In genomic region chr22:22366478-22366988, GRCh38 we compare ENCODE assay signal across 19 cellular contexts.
DNase-seq lines count a peak whose midpoint lies in the region; ATAC-seq and TF ChIP-seq lines count a peak whose summit lies in the region.
"Had no signal": no experiment of that assay in that cellular context is flagged by ENCODE, and none has a peak within 500 bp of the region (broad histone marks: within the 10 kb centered on the region; RNA-seq: fewer than 3 reads in every experiment).

No MANE protein-coding gene starts in this region.

- intact Hi-C loops in activated B cell treated with CpG ODN at 0.5 μM for 24 hours (cut with micrococcal nuclease): loop anchor here (5.0 kb wide), 1 partner anchor 36 kb away; no protein-coding TSS in a partner anchor

- H3K4me1 Mint-ChIP-seq in activated B cell treated with CpG ODN at 0.5 μM for 24 hours: peaks cover 87% of the 10 kb centered on the region
- H3K4me1 Mint-ChIP-seq in stimulated activated naive B cell treated with anti-CD40 and anti-IgM and Interleukin-4, amounts not matched to agents 10 μg/mL and 1 μg/mL and 100 μg/mL, for 72 hours: peaks cover 49 to 70% of the 10 kb centered on the region in 2 donors
- H3K4me1 Mint-ChIP-seq: CD4-positive, alpha-beta memory T cell had no signal

- POLR2A ChIA-PET in activated B cell treated with CpG ODN at 0.5 μM for 24 hours (lab: Charles Lee): interaction anchor here (0.6 kb wide), 1 partner anchor 565 kb away, joined by 4 read pairs; no protein-coding TSS in a partner anchor

- no peaks in the 10 kb centered on the region for H3K27me3 Mint-ChIP-seq in activated B cell treated with CpG ODN at 0.5 μM for 24 hours
- no peaks in the 10 kb centered on the region for H3K27me3 Mint-ChIP-seq in stimulated activated naive B cell treated with anti-CD40 and anti-IgM and Interleukin-4, amounts not matched to agents 10 μg/mL and 1 μg/mL and 100 μg/mL, for 72 hours

- H3K36me3 Mint-ChIP-seq in activated B cell treated with CpG ODN at 0.5 μM for 24 hours (ENCODE audit: low read depth): no peaks in the 10 kb centered on the region
- no peaks in the 10 kb centered on the region for H3K36me3 Mint-ChIP-seq in stimulated activated naive B cell treated with anti-CD40 and anti-IgM and Interleukin-4, amounts not matched to agents 10 μg/mL and 1 μg/mL and 100 μg/mL, for 72 hours
- H3K36me3 Mint-ChIP-seq: CD4-positive, alpha-beta memory T cell had no signal

- CTCF ChIA-PET in activated B cell treated with CpG ODN at 0.5 μM for 24 hours (lab: Charles Lee): interaction anchor here (0.6 kb wide), 1 partner anchor 80 kb away, joined by 3 read pairs; no protein-coding TSS in a partner anchor

- peak overlapping the region; percentile 5 for H3K27ac Mint-ChIP-seq in activated B cell treated with CpG ODN at 0.5 μM for 24 hours
- peak overlapping the region; percentile 82 for H3K27ac Mint-ChIP-seq in stimulated activated naive B cell treated with anti-CD40 and anti-IgM and Interleukin-4, amounts not matched to agents 10 μg/mL and 1 μg/mL and 100 μg/mL, for 72 hours
- H3K27ac Mint-ChIP-seq: CD4-positive, alpha-beta memory T cell had no signal

- H3K9me3 Mint-ChIP-seq in activated B cell treated with CpG ODN at 0.5 μM for 24 hours: no peaks in the 10 kb centered on the region
- H3K9me3 Mint-ChIP-seq in stimulated activated naive B cell treated with anti-CD40 and anti-IgM and Interleukin-4, amounts not matched to agents 10 μg/mL and 1 μg/mL and 100 μg/mL, for 72 hours: peaks cover 0 to 1% of the 10 kb centered on the region in 2 donors

- no peak for ATAC-seq in activated B cell treated with CpG ODN at 0.5 μM for 24 hours (ENCODE audit: low read depth)
- ATAC-seq in stimulated activated naive B cell treated with anti-CD40 and anti-IgM and Interleukin-4, amounts not matched to agents 10 μg/mL and 1 μg/mL and 100 μg/mL, for 72 hours (replicated peaks): no peak
- ATAC-seq: GM12878 had no signal

- H3K4me3 Mint-ChIP-seq in activated B cell treated with CpG ODN at 0.5 μM for 24 hours: no peak overlapping the region
- no peak overlapping the region for H3K4me3 Mint-ChIP-seq in stimulated activated naive B cell treated with anti-CD40 and anti-IgM and Interleukin-4, amounts not matched to agents 10 μg/mL and 1 μg/mL and 100 μg/mL, for 72 hours
- H3K4me3 Mint-ChIP-seq: CD4-positive, alpha-beta memory T cell had no signal

- TF ChIP-seq CTCF in activated B cell treated with CpG ODN at 0.5 μM for 24 hours (IDR thresholded peaks at IDR 0.05): no peak

- DNase-seq in NOMO-1 treated with DMSO at 0.1 percent for 48 hours (lab: John Stamatoyannopoulos, UW; ENCODE audit: unreplicated experiment) (peak; percentile 28), NOMO-1 treated with dmso at 0.1 percent for 144 hours (lab: John Stamatoyannopoulos, UW; ENCODE audit: unreplicated experiment) (no peak), MV-4-11 (lab: John Stamatoyannopoulos, UW) (peak; percentile 5), activated B cell treated with CpG ODN at 0.5 μM for 24 hours (no peak), NCI-H1694 (lab: John Stamatoyannopoulos, UW) (no peak)
- no peak for DNase-seq in stimulated activated naive B cell treated with anti-CD40 and anti-IgM and Interleukin-4, amounts not matched to agents 10 μg/mL and 1 μg/mL and 100 μg/mL, for 72 hours
- DNase-seq in activated CD4-positive, alpha-beta T cell treated with anti-CD3 and anti-CD28 coated beads, Interleukin-2, amount 50 U/mL, for 4 hours: no peak
- DNase-seq in activated CD4-positive, alpha-beta T cell treated with anti-CD3 and anti-CD28 coated beads for 48 hours: no peak
- DNase-seq: 8988T; Calu3; CD4-positive, alpha-beta memory T cell; EL; KBM-7; NCI-H1092 treated with DMSO at 0.1 percent for 48 hours; NCI-H146; NCI-H2081; NCI-H446 treated with DMSO at 0.1 percent for 48 hours; NCI-H69 had no signal

Comparison
In these comparisons a context has a peak if more than half of its experiments do, and no peak if none do; other contexts are left out.
1. DNase-seq: peak in NOMO-1 treated with DMSO at 0.1 percent for 48 hours (single experiment) and MV-4-11 (single experiment); none in NOMO-1 treated with dmso at 0.1 percent for 144 hours (single experiment), activated B cell treated with CpG ODN at 0.5 μM for 24 hours (single experiment), stimulated activated naive B cell treated with anti-CD40 and anti-IgM and Interleukin-4, amounts not matched to agents 10 μg/mL and 1 μg/mL and 100 μg/mL, for 72 hours (single experiment), NCI-H1694 (single experiment), activated CD4-positive, alpha-beta T cell treated with anti-CD3 and anti-CD28 coated beads, Interleukin-2, amount 50 U/mL, for 4 hours (0 of 2) and activated CD4-positive, alpha-beta T cell treated with anti-CD3 and anti-CD28 coated beads for 48 hours (single experiment).